ENCODE assay signal across 8 cellular contexts in genomic region chr17:44968225-44969143, GRCh38. TPM values are rescaled to one million over a fixed set of nuclear protein-coding genes. Genes with fewer than 3 reads are reported as not detected.
DNase-seq lines count a peak whose midpoint lies in the region; ATAC-seq and TF ChIP-seq lines count a peak whose summit lies in the region.

Gene C1QL1, minus strand, starts transcription at chr17:44968303. Its CDS starts 255 bp downstream, at chr17:44968048.

- H3K4me3 ChIP-seq in Caco-2 (ENCODE audit: low read depth, low read length) = peak within 1 kb of the TSS; percentile 52
- H3K4me3 ChIP-seq in Panc1 (ENCODE audit: low read depth in 2 of 2, low read length in 2 of 2) = peak within 1 kb of the TSS; percentile 53 to 71

- BruUV-seq in Caco-2 (replicated peaks; lab: Mats Ljungman, UMichigan) (no TSS peak), Panc1 (replicated peaks; lab: Mats Ljungman, UMichigan) (no TSS peak)

- TF ChIP-seq CTCF in Caco-2 (IDR thresholded peaks at IDR 0.05; ENCODE audit: insufficient read depth in 1 of 2, low read depth in 1 of 2, low read length in 1 of 2, severe bottlenecking in 1 of 2, unreplicated experiment in 1 of 2) (peak; percentile 30 to 63), Panc1 (IDR thresholded peaks at IDR 0.05) (no peak)

- H3K9me3 Mint-ChIP-seq in Caco-2 (ENCODE audit: unreplicated experiment) = no peaks in the 10 kb centered on the region
- no peaks in the 10 kb centered on the region for H3K9me3 Mint-ChIP-seq in IgD-negative memory B cell
- H3K9me3 Mint-ChIP-seq in activated T-helper 1 cell treated with anti-CD3 and anti-CD28 coated beads, Interleukin-12 subunit alpha, Interleukin-12 subunit beta, Interleukin-2, Interleukin-4 antibody, amounts not matched to agents 30 ng/mL and 10 ng/mL and 1 ng/mL, durations not matched to agents 14 hours and 24 hours and 36 hours = no peaks in the 10 kb centered on the region
- H3K9me3 Mint-ChIP-seq in natural killer cell treated with Interleukin-12 subunit alpha and Interleukin-12 subunit beta and Interleukin-15 and Interleukin-18, amount 100 ng/mL, for 72 hours = no peaks in the 10 kb centered on the region
- H3K9me3 Mint-ChIP-seq in stimulated activated memory B cell treated with anti-CD40 and anti-IgM and Interleukin-4, amounts not matched to agents 10 μg/mL and 1 μg/mL and 100 μg/mL, for 72 hours = no peaks in the 10 kb centered on the region

- H3K9me3 ChIP-seq in Caco-2 (no peaks in the 10 kb centered on the region), Panc1 (ENCODE audit: control insufficient read depth, insufficient read depth, low read depth, low read length) (no peaks in the 10 kb centered on the region)

- peaks cover 1% of the 10 kb centered on the region; the same call in 1 of the 2 replicates for H3K27me3 ChIP-seq in Caco-2 (replicated peaks; ENCODE audit: control insufficient read depth, insufficient read depth, low read length)
- no peaks in the 10 kb centered on the region for H3K27me3 ChIP-seq in Panc1 (ENCODE audit: control insufficient read depth, insufficient read depth, low read length)

- H3K36me3 Mint-ChIP-seq in Caco-2 (ENCODE audit: insufficient read depth, unreplicated experiment) (no peaks in the 10 kb centered on the region), IgD-negative memory B cell (peaks cover 2% of the 10 kb centered on the region)
- peaks cover 4% of the 10 kb centered on the region for H3K36me3 Mint-ChIP-seq in activated T-helper 1 cell treated with anti-CD3 and anti-CD28 coated beads, Interleukin-12 subunit alpha, Interleukin-12 subunit beta, Interleukin-2, Interleukin-4 antibody, amounts not matched to agents 30 ng/mL and 10 ng/mL and 1 ng/mL, durations not matched to agents 14 hours and 24 hours and 36 hours (ENCODE audit: low read depth)
- no peaks in the 10 kb centered on the region for H3K36me3 Mint-ChIP-seq in natural killer cell treated with Interleukin-12 subunit alpha and Interleukin-12 subunit beta and Interleukin-15 and Interleukin-18, amount 100 ng/mL, for 72 hours
- no peaks in the 10 kb centered on the region for H3K36me3 Mint-ChIP-seq in stimulated activated memory B cell treated with anti-CD40 and anti-IgM and Interleukin-4, amounts not matched to agents 10 μg/mL and 1 μg/mL and 100 μg/mL, for 72 hours

- CTCF ChIA-PET in Caco-2 (lab: Charles Lee) (interaction anchor here (0.6 to 1.6 kb wide), 19 partner anchors 9 to 693 kb away, joined by 3 to 10 read pairs (median 3); partner anchors contain the start of gene ACBD4), Panc1 (lab: Charles Lee) (interaction anchor here (0.5 to 0.7 kb wide), 4 partner anchors 57 to 335 kb away, joined by 3 to 7 read pairs (median 5); no protein-coding TSS in a partner anchor)

- H3K4me1 Mint-ChIP-seq in Caco-2 (ENCODE audit: low read depth, unreplicated experiment) (no peaks in the 10 kb centered on the region), IgD-negative memory B cell (peaks cover 16 to 21% (median 21%) of the 10 kb centered on the region in 3 donors)
- H3K4me1 Mint-ChIP-seq in activated T-helper 1 cell treated with anti-CD3 and anti-CD28 coated beads, Interleukin-12 subunit alpha, Interleukin-12 subunit beta, Interleukin-2, Interleukin-4 antibody, amounts not matched to agents 30 ng/mL and 10 ng/mL and 1 ng/mL, durations not matched to agents 14 hours and 24 hours and 36 hours (ENCODE audit: low read depth) = peaks cover 38% of the 10 kb centered on the region
- peaks cover 13 to 27% of the 10 kb centered on the region in 2 donors for H3K4me1 Mint-ChIP-seq in natural killer cell treated with Interleukin-12 subunit alpha and Interleukin-12 subunit beta and Interleukin-15 and Interleukin-18, amount 100 ng/mL, for 72 hours (ENCODE audit: low read depth in 2 of 2)
- peaks cover 43% of the 10 kb centered on the region for H3K4me1 Mint-ChIP-seq in stimulated activated memory B cell treated with anti-CD40 and anti-IgM and Interleukin-4, amounts not matched to agents 10 μg/mL and 1 μg/mL and 100 μg/mL, for 72 hours

- peak; percentile 76 for ATAC-seq in GM21528 (IDR thresholded peaks at IDR 0.05; ENCODE audit: low FRiP score, unreplicated experiment)
- ATAC-seq in Panc1 = peak; percentile 96
- peak; percentile 99 for ATAC-seq in natural killer cell treated with Interleukin-12 subunit alpha and Interleukin-12 subunit beta and Interleukin-15 and Interleukin-18, amount 100 ng/mL, for 72 hours
- ATAC-seq in stimulated activated memory B cell treated with anti-CD40 and anti-IgM and Interleukin-4, amounts not matched to agents 10 μg/mL and 1 μg/mL and 100 μg/mL, for 72 hours = peak; percentile 94

- H3K27ac Mint-ChIP-seq in Caco-2 (ENCODE audit: unreplicated experiment) (no peak within 1 kb of the TSS), IgD-negative memory B cell (peak within 1 kb of the TSS in 2 of 3 donors; percentile 46 to 60)
- H3K27ac Mint-ChIP-seq in activated T-helper 1 cell treated with anti-CD3 and anti-CD28 coated beads, Interleukin-12 subunit alpha, Interleukin-12 subunit beta, Interleukin-2, Interleukin-4 antibody, amounts not matched to agents 30 ng/mL and 10 ng/mL and 1 ng/mL, durations not matched to agents 14 hours and 24 hours and 36 hours = no peak within 1 kb of the TSS
- H3K27ac Mint-ChIP-seq in natural killer cell treated with Interleukin-12 subunit alpha and Interleukin-12 subunit beta and Interleukin-15 and Interleukin-18, amount 100 ng/mL, for 72 hours = no peak within 1 kb of the TSS
- H3K27ac Mint-ChIP-seq in stimulated activated memory B cell treated with anti-CD40 and anti-IgM and Interleukin-4, amounts not matched to agents 10 μg/mL and 1 μg/mL and 100 μg/mL, for 72 hours = no peak within 1 kb of the TSS

- DNase-seq in Caco-2 = peak; percentile 93 to 96
- DNase-seq in Panc1 (ENCODE audit: low read depth, low spot score) = no peak
- DNase-seq in activated T-helper 1 cell treated with anti-CD3 and anti-CD28 coated beads, Interleukin-12 subunit alpha, Interleukin-12 subunit beta, Interleukin-2, Interleukin-4 antibody, amounts not matched to agents 30 ng/mL and 10 ng/mL and 1 ng/mL, durations not matched to agents 14 hours and 24 hours and 36 hours (ENCODE audit: low spot score) = peak; percentile 86
- peak; percentile 70 for DNase-seq in fibroblast of peridontal ligament (ENCODE audit: extremely low read depth)
- DNase-seq in natural killer cell treated with Interleukin-12 subunit alpha and Interleukin-12 subunit beta and Interleukin-15 and Interleukin-18, amount 100 ng/mL, for 72 hours (ENCODE audit: low spot score) = peak; percentile 91

- H3K27ac ChIP-seq in Panc1 (ENCODE audit: low read length) = no peak within 1 kb of the TSS

- H3K27me3 Mint-ChIP-seq in Caco-2 (ENCODE audit: insufficient read depth, unreplicated experiment) (peaks cover 15% of the 10 kb centered on the region), IgD-negative memory B cell (peaks cover 45% of the 10 kb centered on the region)
- H3K27me3 Mint-ChIP-seq in activated T-helper 1 cell treated with anti-CD3 and anti-CD28 coated beads, Interleukin-12 subunit alpha, Interleukin-12 subunit beta, Interleukin-2, Interleukin-4 antibody, amounts not matched to agents 30 ng/mL and 10 ng/mL and 1 ng/mL, durations not matched to agents 14 hours and 24 hours and 36 hours (ENCODE audit: insufficient read depth) = peaks cover 67% of the 10 kb centered on the region
- H3K27me3 Mint-ChIP-seq in natural killer cell treated with Interleukin-12 subunit alpha and Interleukin-12 subunit beta and Interleukin-15 and Interleukin-18, amount 100 ng/mL, for 72 hours = peaks cover 29 to 49% of the 10 kb centered on the region in 2 donors
- peaks cover 73% of the 10 kb centered on the region for H3K27me3 Mint-ChIP-seq in stimulated activated memory B cell treated with anti-CD40 and anti-IgM and Interleukin-4, amounts not matched to agents 10 μg/mL and 1 μg/mL and 100 μg/mL, for 72 hours

- H3K4me3 Mint-ChIP-seq in Caco-2 (ENCODE audit: unreplicated experiment) = peak within 1 kb of the TSS; percentile 77
- H3K4me3 Mint-ChIP-seq in IgD-negative memory B cell = peak within 1 kb of the TSS; percentile 33 to 91 (median 76)
- peak within 1 kb of the TSS; percentile 78 for H3K4me3 Mint-ChIP-seq in activated T-helper 1 cell treated with anti-CD3 and anti-CD28 coated beads, Interleukin-12 subunit alpha, Interleukin-12 subunit beta, Interleukin-2, Interleukin-4 antibody, amounts not matched to agents 30 ng/mL and 10 ng/mL and 1 ng/mL, durations not matched to agents 14 hours and 24 hours and 36 hours
- peak within 1 kb of the TSS; percentile 64 for H3K4me3 Mint-ChIP-seq in natural killer cell treated with Interleukin-12 subunit alpha and Interleukin-12 subunit beta and Interleukin-15 and Interleukin-18, amount 100 ng/mL, for 72 hours
- H3K4me3 Mint-ChIP-seq in stimulated activated memory B cell treated with anti-CD40 and anti-IgM and Interleukin-4, amounts not matched to agents 10 μg/mL and 1 μg/mL and 100 μg/mL, for 72 hours = peak within 1 kb of the TSS; percentile 71

- in situ Hi-C loops in Panc1 (cut with HindIII; ENCODE audit: low pct_unique_long_range_greater_than_20kb, low sequenced_read_pairs) = no loop called here

- POLR2A ChIA-PET in Caco-2 (lab: Charles Lee) (interaction anchor here (0.5 to 1.6 kb wide), 8 partner anchors 15 to 260 kb away, joined by 3 to 12 read pairs (median 6); partner anchors contain the start of gene DBF4B), Panc1 (lab: Charles Lee) (interaction anchor here (0.7 kb wide), 2 partner anchors 45 to 287 kb away, joined by 3 read pairs; no protein-coding TSS in a partner anchor)

- H3K4me1 ChIP-seq in Caco-2 (peaks cover 6% of the 10 kb centered on the region), Panc1 (ENCODE audit: control insufficient read depth, insufficient read depth, low read length) (no peaks in the 10 kb centered on the region)

- intact Hi-C loops in Caco-2 (cut with micrococcal nuclease; ENCODE audit: unreplicated experiment) (loop anchor here (2.0 to 5.0 kb wide), 2 partner anchors 46 to 50 kb away; no protein-coding TSS in a partner anchor), Panc1 (cut with micrococcal nuclease; ENCODE audit: unreplicated experiment) (no loop called here)
- intact Hi-C loops in activated T-helper 1 cell treated with anti-CD3 and anti-CD28 coated beads, Interleukin-12 subunit alpha, Interleukin-12 subunit beta, Interleukin-2, Interleukin-4 antibody, amounts not matched to agents 30 ng/mL and 10 ng/mL and 1 ng/mL, durations not matched to agents 14 hours and 24 hours and 36 hours (cut with micrococcal nuclease) = loop anchor here (1.0 to 5.0 kb wide), 7 partner anchors 21 to 193 kb away; partner anchors contain the start of genes DCAKD, EFTUD2, KIF18B and NMT1

- H3K36me3 ChIP-seq in Caco-2 (ENCODE audit: control insufficient read depth, insufficient read depth, low read length) = no peaks in the 10 kb centered on the region
- no peaks in the 10 kb centered on the region for H3K36me3 ChIP-seq in Panc1 (ENCODE audit: control insufficient read depth, insufficient read depth, low read length)

RNA-seq across cellular contexts. Expression of gene C1QL1, which starts in this region (rescaled TPM):
- total RNA-seq in Caco-2 (2022) (2.5 and 5.2 TPM in 2 replicates), Panc1 (2021; ENCODE audit: unreplicated experiment) (9.5 TPM)
- not detected for polyA plus RNA-seq in IgD-negative memory B cell
- 18.2 TPM for polyA plus RNA-seq in Panc1 (2012; ENCODE audit: insufficient read length)
- 0.39 and 0.54 TPM in 2 replicates for total RNA-seq in activated T-helper 1 cell treated with anti-CD3 and anti-CD28 coated beads, Interleukin-12 subunit alpha, Interleukin-12 subunit beta, Interleukin-2, Interleukin-4 antibody, amounts not matched to agents 30 ng/mL and 10 ng/mL and 1 ng/mL, durations not matched to agents 14 hours and 24 hours and 36 hours
- total RNA-seq in natural killer cell treated with Interleukin-12 subunit alpha and Interleukin-12 subunit beta and Interleukin-15 and Interleukin-18, amount 100 ng/mL, for 72 hours = not detected

Comparison
In these comparisons a context has a peak if more than half of its experiments do, and no peak if none do; other contexts are left out.
1. Peak in DNase-seq in activated T-helper 1 cell treated with anti-CD3 and anti-CD28 coated beads, Interleukin-12 subunit alpha, Interleukin-12 subunit beta, Interleukin-2, Interleukin-4 antibody, amounts not matched to agents 30 ng/mL and 10 ng/mL and 1 ng/mL, durations not matched to agents 14 hours and 24 hours and 36 hours; RNA of the gene not detected or under 1 TPM.
2. Peak in DNase-seq and ATAC-seq in natural killer cell treated with Interleukin-12 subunit alpha and Interleukin-12 subunit beta and Interleukin-15 and Interleukin-18, amount 100 ng/mL, for 72 hours; RNA of the gene not detected or under 1 TPM.
3. H3K27ac Mint-ChIP-seq: peak in IgD-negative memory B cell (2 of 3); none in Caco-2 (single experiment), activated T-helper 1 cell treated with anti-CD3 and anti-CD28 coated beads, Interleukin-12 subunit alpha, Interleukin-12 subunit beta, Interleukin-2, Interleukin-4 antibody, amounts not matched to agents 30 ng/mL and 10 ng/mL and 1 ng/mL, durations not matched to agents 14 hours and 24 hours and 36 hours (single experiment), natural killer cell treated with Interleukin-12 subunit alpha and Interleukin-12 subunit beta and Interleukin-15 and Interleukin-18, amount 100 ng/mL, for 72 hours (0 of 2) and stimulated activated memory B cell treated with anti-CD40 and anti-IgM and Interleukin-4, amounts not matched to agents 10 μg/mL and 1 μg/mL and 100 μg/mL, for 72 hours (single experiment).
4. Peak in every context shown above with its lines, with median percentiles within 50 percentile points of each other: H3K4me3 Mint-ChIP-seq and ATAC-seq.